Comparison of ENCODE assay signal across 1 cellular context in genomic region chr5:116084891-116085715, GRCh38.
TF ChIP-seq lines count a peak whose summit lies in the region.

TSS of gene COMMD10 (plus strand) at chr5:116085025.

TF ChIP-seq in HEK293, 187 proteins besides CTCF, POLR2A, EP300 and RAD21 (continued from another document and continues in another):
- TF ChIP-seq ZNF18 (tag by site-specific recombination; IDR thresholded peaks at IDR 0.05), result no peak
- TF ChIP-seq KLF10 (tag by site-specific recombination; IDR thresholded peaks at IDR 0.05), result no peak; the same call in 1 of the 2 replicates
- TF ChIP-seq ZNF155 (tag by site-specific recombination; IDR thresholded peaks at IDR 0.05), result no peak
- TF ChIP-seq ZXDB (tag by site-specific recombination; IDR thresholded peaks at IDR 0.05), result peak; percentile 76
- TF ChIP-seq ZBTB10 (tag by site-specific recombination; IDR thresholded peaks at IDR 0.05), result peak; percentile 29; the same call in 1 of the 2 replicates
- TF ChIP-seq ZBTB11 (tag by site-specific recombination; conservative IDR thresholded peaks at IDR 0.05; ENCODE audit: low read depth), result peak; percentile 75
- TF ChIP-seq ZNF169 (tag by site-specific recombination; IDR thresholded peaks at IDR 0.05), result no peak
- peak; percentile 36; the same call in 1 of the 2 replicates for TF ChIP-seq SP7 (tag by site-specific recombination; IDR thresholded peaks at IDR 0.05)
- 0 out of 2 replicates have a peak, but pooled peaks have one; percentile 12 for TF ChIP-seq MZF1 (tag by site-specific recombination; IDR thresholded peaks at IDR 0.05; ENCODE audit: borderline replicate concordance)
- TF ChIP-seq KLF17 (tag by site-specific recombination; IDR thresholded peaks at IDR 0.05), result 0 out of 2 replicates have a peak, but pooled peaks have one; percentile 34
- no peak for TF ChIP-seq ZNF214 (tag by site-specific recombination; IDR thresholded peaks at IDR 0.05; ENCODE audit: borderline replicate concordance)
- no peak for TF ChIP-seq ZNF664 (tag by site-specific recombination; IDR thresholded peaks at IDR 0.05)
- no peak for TF ChIP-seq ZNF362 (tag by site-specific recombination; IDR thresholded peaks at IDR 0.05)
- no peak for TF ChIP-seq ZNF280D (tag by site-specific recombination; IDR thresholded peaks at IDR 0.05)
- TF ChIP-seq ZNF416 (tag by site-specific recombination; IDR thresholded peaks at IDR 0.05), result no peak
- TF ChIP-seq KLF16 (tag by site-specific recombination; IDR thresholded peaks at IDR 0.05), result no peak
- peak; percentile 63 for TF ChIP-seq ZNF629 (tag by site-specific recombination; IDR thresholded peaks at IDR 0.05)
- TF ChIP-seq ZNF692 (tag by site-specific recombination; IDR thresholded peaks at IDR 0.05), result peak; percentile 83
- TF ChIP-seq ZBTB21 (tag by site-specific recombination; IDR thresholded peaks at IDR 0.05), result peak; percentile 37; the same call in 1 of the 2 replicates
- 0 out of 2 replicates have a peak, but pooled peaks have one; percentile 14 for TF ChIP-seq ZNF610 (tag by site-specific recombination; IDR thresholded peaks at IDR 0.05; ENCODE audit: borderline replicate concordance)
- TF ChIP-seq ZNF549 (tag by site-specific recombination; IDR thresholded peaks at IDR 0.05), result no peak
- peak; percentile 81; the same call in 1 of the 2 replicates for TF ChIP-seq HOXC10 (CRISPR knock-in tag; IDR thresholded peaks at IDR 0.05)
- TF ChIP-seq SCRT2 (tag by site-specific recombination; IDR thresholded peaks at IDR 0.05), result peak; percentile 98
- no peak for TF ChIP-seq ZNF112 (tag by site-specific recombination; IDR thresholded peaks at IDR 0.05)
- TF ChIP-seq ZNF175 (tag by site-specific recombination; IDR thresholded peaks at IDR 0.05), result no peak
- TF ChIP-seq SP2 (tag by site-specific recombination; IDR thresholded peaks at IDR 0.05), result peak; percentile 26; the same call in 1 of the 2 replicates
- no peak for TF ChIP-seq ZBTB7A (tag by site-specific recombination; IDR thresholded peaks at IDR 0.05; ENCODE audit: low read depth)
- no peak for TF ChIP-seq ZNF211 (tag by site-specific recombination; IDR thresholded peaks at IDR 0.05; ENCODE audit: low read depth)
- TF ChIP-seq ZBTB49 (tag by site-specific recombination; IDR thresholded peaks at IDR 0.05; ENCODE audit: low read depth), result no peak
- no peak for TF ChIP-seq ZNF239 (tag by site-specific recombination; IDR thresholded peaks at IDR 0.05)
- peak; percentile 37; the same call in 1 of the 2 replicates for TF ChIP-seq ZNF843 (tag by site-specific recombination; IDR thresholded peaks at IDR 0.05)
- peak; percentile 82 for TF ChIP-seq ZNF121 (tag by site-specific recombination; IDR thresholded peaks at IDR 0.05)
- TF ChIP-seq ZNF2 (tag by site-specific recombination; IDR thresholded peaks at IDR 0.05), result peak; percentile 68
- peak; percentile 90; the same call in 1 of the 2 replicates for TF ChIP-seq ZNF501 (tag by site-specific recombination; IDR thresholded peaks at IDR 0.05)
- no peak for TF ChIP-seq ZNF558 (tag by site-specific recombination; IDR thresholded peaks at IDR 0.05)
- no peak for TF ChIP-seq ZNF223 (tag by site-specific recombination; IDR thresholded peaks at IDR 0.05)
- TF ChIP-seq INSM2 (tag by site-specific recombination; IDR thresholded peaks at IDR 0.05), result no peak
- TF ChIP-seq GLI4 (tag by site-specific recombination; IDR thresholded peaks at IDR 0.05), result peak; percentile 84; the same call in 1 of the 2 replicates
- no peak for TF ChIP-seq ZNF624 (tag by site-specific recombination; IDR thresholded peaks at IDR 0.05)
- peak; percentile 82 for TF ChIP-seq ZBTB48 (tag by site-specific recombination; IDR thresholded peaks at IDR 0.05)
- no peak for TF ChIP-seq ZNF366 (tag by site-specific recombination; conservative IDR thresholded peaks at IDR 0.05)
